In the genomic region with DNA sequence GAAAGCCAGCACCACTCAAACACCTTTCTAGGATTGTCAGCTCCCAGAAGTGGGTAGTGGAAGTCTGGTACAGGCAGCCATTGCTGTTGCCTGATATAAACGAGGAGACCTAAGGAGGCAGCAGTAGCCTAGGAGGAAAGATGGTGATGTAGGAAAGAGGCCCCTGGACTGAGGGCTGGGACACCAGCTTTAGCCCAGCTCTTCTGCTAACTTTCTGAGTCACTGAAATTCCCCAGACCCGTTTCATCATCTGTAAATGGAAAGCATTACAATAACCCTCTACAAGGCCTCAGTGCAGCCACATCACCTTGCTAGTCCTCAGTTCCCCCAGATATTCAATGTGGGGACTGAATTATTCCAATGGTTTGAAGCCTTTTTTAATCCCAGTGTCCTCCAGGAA, we compare ENCODE assay signal across 15 cellular contexts.
DNase-seq lines count a peak whose midpoint lies in the region; ATAC-seq and TF ChIP-seq lines count a peak whose summit lies in the region.
"Had no signal": no experiment of that assay in that cellular context is flagged by ENCODE, and none has a peak within 500 bp of the region (broad histone marks: within the 10 kb centered on the region; RNA-seq: fewer than 3 reads in every experiment).

No MANE protein-coding gene starts in this region.

- TF ChIP-seq CTCF in epithelial cell of esophagus (IDR thresholded peaks at IDR 0.05; ENCODE audit: insufficient read depth, low read depth, low read length, missing control alignments), result no peak

- H3K27ac Mint-ChIP-seq in stimulated activated memory B cell treated with anti-CD40 and anti-IgM and Interleukin-4, amounts not matched to agents 10 μg/mL and 1 μg/mL and 100 μg/mL, for 72 hours, result no peak overlapping the region
- H3K27ac Mint-ChIP-seq: IgD-negative memory B cell; natural killer cell treated with Interleukin-12 subunit alpha and Interleukin-12 subunit beta and Interleukin-15 and Interleukin-18, amount 100 ng/mL, for 72 hours had no signal

- peaks cover 44% of the 10 kb centered on the region for H3K27me3 Mint-ChIP-seq in stimulated activated memory B cell treated with anti-CD40 and anti-IgM and Interleukin-4, amounts not matched to agents 10 μg/mL and 1 μg/mL and 100 μg/mL, for 72 hours

- DNase-seq in NCI-H510A (lab: John Stamatoyannopoulos, UW) (peak; percentile 18), NCI-H510A treated with DMSO at 0.1 percent for 48 hours (lab: John Stamatoyannopoulos, UW) (no peak), epithelial cell of esophagus (ENCODE audit: low read depth) (peak; percentile 38), NCI-H1930 (lab: John Stamatoyannopoulos, UW) (no peak), foreskin melanocyte (no peak)
- DNase-seq: activated CD4-positive, alpha-beta T cell treated with anti-CD3 and anti-CD28 coated beads for 1 hour; GF-D8; heart left ventricle; NCI-H524 had no signal

- no peaks in the 10 kb centered on the region for H3K36me3 Mint-ChIP-seq in stimulated activated memory B cell treated with anti-CD40 and anti-IgM and Interleukin-4, amounts not matched to agents 10 μg/mL and 1 μg/mL and 100 μg/mL, for 72 hours
- H3K36me3 Mint-ChIP-seq: natural killer cell treated with Interleukin-12 subunit alpha and Interleukin-12 subunit beta and Interleukin-15 and Interleukin-18, amount 100 ng/mL, for 72 hours had no signal

- H3K4me1 Mint-ChIP-seq in stimulated activated memory B cell treated with anti-CD40 and anti-IgM and Interleukin-4, amounts not matched to agents 10 μg/mL and 1 μg/mL and 100 μg/mL, for 72 hours, result no peaks in the 10 kb centered on the region

- H3K4me3 Mint-ChIP-seq in stimulated activated memory B cell treated with anti-CD40 and anti-IgM and Interleukin-4, amounts not matched to agents 10 μg/mL and 1 μg/mL and 100 μg/mL, for 72 hours, result no peak overlapping the region
- H3K4me3 Mint-ChIP-seq: IgD-negative memory B cell; natural killer cell treated with Interleukin-12 subunit alpha and Interleukin-12 subunit beta and Interleukin-15 and Interleukin-18, amount 100 ng/mL, for 72 hours had no signal

- no peaks in the 10 kb centered on the region for H3K9me3 Mint-ChIP-seq in stimulated activated memory B cell treated with anti-CD40 and anti-IgM and Interleukin-4, amounts not matched to agents 10 μg/mL and 1 μg/mL and 100 μg/mL, for 72 hours
- H3K9me3 Mint-ChIP-seq: natural killer cell treated with Interleukin-12 subunit alpha and Interleukin-12 subunit beta and Interleukin-15 and Interleukin-18, amount 100 ng/mL, for 72 hours had no signal

- peak; percentile 80 for ATAC-seq in HG02759 (IDR thresholded peaks at IDR 0.05; ENCODE audit: unreplicated experiment)
- peak; percentile 54 for ATAC-seq in stimulated activated memory B cell treated with anti-CD40 and anti-IgM and Interleukin-4, amounts not matched to agents 10 μg/mL and 1 μg/mL and 100 μg/mL, for 72 hours
- ATAC-seq in SK-N-SH treated with all-trans-retinoic acid at 6 μM for 48 hours, result no peak
- ATAC-seq: left lobe of liver had no signal

- H3K4me3 ChIP-seq in epithelial cell of esophagus (ENCODE audit: low read length), result no peak overlapping the region
- H3K4me3 ChIP-seq: heart left ventricle had no signal

TF ChIP-seq in SK-N-SH treated with all-trans-retinoic acid at 6 μM for 48 hours, 23 proteins besides CTCF, POLR2A, EP300 and RAD21:
- TF ChIP-seq RARB (CRISPR knock-in tag; IDR thresholded peaks at IDR 0.05) (no peak), CSRNP3 (CRISPR knock-in tag; IDR thresholded peaks at IDR 0.05) (no peak), ZFP3 (CRISPR knock-in tag; IDR thresholded peaks at IDR 0.05) (no peak), ZNF565 (CRISPR knock-in tag; conservative IDR thresholded peaks at IDR 0.05; ENCODE audit: low read depth) (no peak), TOX (CRISPR knock-in tag; IDR thresholded peaks at IDR 0.05; ENCODE audit: borderline replicate concordance) (no peak), OSR1 (CRISPR knock-in tag; IDR thresholded peaks at IDR 0.05) (no peak), CSDC2 (CRISPR knock-in tag; IDR thresholded peaks at IDR 0.05) (no peak), ZNF8 (CRISPR knock-in tag; IDR thresholded peaks at IDR 0.05) (no peak), ZFP30 (CRISPR knock-in tag; IDR thresholded peaks at IDR 0.05) (no peak), TCF4 (CRISPR knock-in tag; IDR thresholded peaks at IDR 0.05; ENCODE audit: borderline replicate concordance) (no peak), ZNF70 (CRISPR knock-in tag; IDR thresholded peaks at IDR 0.05) (no peak), SNAI2 (CRISPR knock-in tag; IDR thresholded peaks at IDR 0.05) (no peak), GLIS3 (CRISPR knock-in tag; IDR thresholded peaks at IDR 0.05) (no peak), ARNTL (CRISPR knock-in tag; IDR thresholded peaks at IDR 0.05; ENCODE audit: borderline replicate concordance, low read depth) (no peak), PATZ1 (CRISPR knock-in tag; IDR thresholded peaks at IDR 0.05; ENCODE audit: borderline replicate concordance) (no peak), ZC3H10 (CRISPR knock-in tag; IDR thresholded peaks at IDR 0.05) (no peak), BACH2 (CRISPR knock-in tag; IDR thresholded peaks at IDR 0.05; ENCODE audit: borderline replicate concordance) (no peak)
- TF ChIP-seq, protein P1, sequence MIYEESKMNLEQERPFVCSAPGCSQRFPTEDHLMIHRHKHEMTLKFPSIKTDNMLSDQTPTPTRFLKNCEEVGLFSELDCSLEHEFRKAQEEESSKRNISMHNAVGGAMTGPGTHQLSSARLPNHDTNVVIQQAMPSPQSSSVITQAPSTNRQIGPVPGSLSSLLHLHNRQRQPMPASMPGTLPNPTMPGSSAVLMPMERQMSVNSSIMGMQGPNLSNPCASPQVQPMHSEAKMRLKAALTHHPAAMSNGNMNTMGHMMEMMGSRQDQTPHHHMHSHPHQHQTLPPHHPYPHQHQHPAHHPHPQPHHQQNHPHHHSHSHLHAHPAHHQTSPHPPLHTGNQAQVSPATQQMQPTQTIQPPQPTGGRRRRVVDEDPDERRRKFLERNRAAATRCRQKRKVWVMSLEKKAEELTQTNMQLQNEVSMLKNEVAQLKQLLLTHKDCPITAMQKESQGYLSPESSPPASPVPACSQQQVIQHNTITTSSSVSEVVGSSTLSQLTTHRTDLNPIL (CRISPR knock-in tag; IDR thresholded peaks at IDR 0.05; ENCODE audit: low read depth), result no peak

Comparison
In these comparisons a context has a peak if more than half of its experiments do, and no peak if none do; other contexts are left out.
1. DNase-seq: peak in NCI-H510A (single experiment) and epithelial cell of esophagus (single experiment); none in NCI-H510A treated with DMSO at 0.1 percent for 48 hours (single experiment), NCI-H1930 (0 of 2) and foreskin melanocyte (single experiment).